In genomic region chr16:30700491-30700890, GRCh38 we compare ENCODE assay signal across 12 cellular contexts. TPM values are rescaled to one million over a fixed set of nuclear protein-coding genes. Genes with fewer than 3 reads are reported as not detected.
DNase-seq lines count a peak whose midpoint lies in the region; ATAC-seq, FAIRE-seq and TF ChIP-seq lines count a peak whose summit lies in the region.
"Had no signal": no experiment of that assay in that cellular context is flagged by ENCODE, and none has a peak within 500 bp of the region (broad histone marks: within the 10 kb centered on the region; RNA-seq: fewer than 3 reads in every experiment).

No MANE protein-coding gene starts in this region.

- H2AK5ac ChIP-seq in mesendoderm (ENCODE audit: low read length): no peak overlapping the region

- H3K79me2 ChIP-seq in HCT116 (ENCODE audit: insufficient read depth, low read length): peaks cover 57% of the 10 kb centered on the region
- peaks cover 48% of the 10 kb centered on the region for H3K79me2 ChIP-seq in astrocyte (ENCODE audit: insufficient read depth, low read length)
- H3K79me2 ChIP-seq in mesendoderm (ENCODE audit: control insufficient read depth, insufficient read depth, low read length): peaks cover 21% of the 10 kb centered on the region

- no peak overlapping the region for H3K56ac ChIP-seq in mesendoderm (ENCODE audit: low read length)

- POLR2A ChIA-PET in AG04450 (lab: Yijun Ruan, JAX) (no interaction called here), HCT116 (lab: Charles Lee) (no interaction called here), RWPE1 (lab: Yijun Ruan, JAX; ENCODE audit: low non-redundant PET) (no interaction called here)

- no peak overlapping the region for H3K4me3 ChIP-seq in AG04450 (ENCODE audit: low read depth, low read length)
- peak overlapping the region in 1 of 2 experiments; percentile 95; a peak in 1 of 4 replicates for H3K4me3 ChIP-seq in HCT116 (replicated peaks in 1 of 2; ENCODE audit: low read depth in 1 of 2, low read length in 2 of 2)
- H3K4me3 ChIP-seq in astrocyte (ENCODE audit: insufficient read depth, low read depth, low read length): peak overlapping the region; percentile 78
- no peak overlapping the region for H3K4me3 ChIP-seq in mesendoderm (ENCODE audit: low read length)

- H3K79me1 ChIP-seq in mesendoderm (ENCODE audit: low read length): peaks cover 8% of the 10 kb centered on the region

- no peaks in the 10 kb centered on the region; the same call in 1 of the 2 replicates for H3K9me3 ChIP-seq in AG04450 (ENCODE audit: control insufficient read depth, insufficient read depth, low read length)
- H3K9me3 ChIP-seq in HCT116 (ENCODE audit: control insufficient read depth in 1 of 2, insufficient read depth in 1 of 2, low read depth in 1 of 2, low read length in 2 of 2): no peaks in the 10 kb centered on the region
- no peaks in the 10 kb centered on the region for H3K9me3 ChIP-seq in astrocyte (ENCODE audit: insufficient read depth, low read depth, low read length)

- H3K4ac ChIP-seq in mesendoderm (ENCODE audit: low read depth, low read length): no peak overlapping the region

- H3K4me2 ChIP-seq in HCT116 (ENCODE audit: low read length) (peak overlapping the region; percentile 94), astrocyte (ENCODE audit: low read length) (peak overlapping the region; percentile 94), mesendoderm (ENCODE audit: low read length) (no peak overlapping the region)

- H3K27ac Mint-ChIP-seq in astrocyte (ENCODE audit: unreplicated experiment): peak overlapping the region; percentile 16

- no peak overlapping the region for H2BK5ac ChIP-seq in mesendoderm (ENCODE audit: low read length)

- no peak for TF ChIP-seq POLR2A in HCT116 (IDR thresholded peaks at IDR 0.05; ENCODE audit: borderline replicate concordance, extremely low read depth, insufficient read depth, insufficient read length)

- RAD21 ChIA-PET in HCT116 (lab: Charles Lee; ENCODE audit: low non-redundant PET in 1 of 2, low total read pairs in 2 of 2, uncharacterized antibody in 2 of 2, unreplicated experiment in 2 of 2): no interaction called here

- H3K36me3 Mint-ChIP-seq in astrocyte (ENCODE audit: low read depth, unreplicated experiment): peaks cover 7% of the 10 kb centered on the region

- peak overlapping the region; percentile 100 for H3K9ac ChIP-seq in HCT116 (ENCODE audit: low read length)
- peak overlapping the region; percentile 98 for H3K9ac ChIP-seq in astrocyte (ENCODE audit: low read length)
- H3K9ac ChIP-seq in mesendoderm (ENCODE audit: low read length): no peak overlapping the region

- H2AFZ ChIP-seq in HCT116 (ENCODE audit: low read depth, low read length, poor library complexity, severe bottlenecking) (no peak overlapping the region), astrocyte (ENCODE audit: low read depth, low read length) (no peak overlapping the region)

- H3K23ac ChIP-seq in mesendoderm (ENCODE audit: low read length): no peak overlapping the region

- no peak overlapping the region for H3K18ac ChIP-seq in mesendoderm (ENCODE audit: low read length)

- no peak for DNase-seq in AG04450 (ENCODE audit: low read depth, low spot score)
- no peak for DNase-seq in HCT116 (ENCODE audit: low read depth, low spot score)
- DNase-seq in astrocyte (ENCODE audit: low read depth): peak; percentile 63
- peak; percentile 36 for DNase-seq in mesendoderm
- no peak for DNase-seq in mucosa of gallbladder (ENCODE audit: low spot score)
- DNase-seq in GM13976 (ENCODE audit: low spot score): no peak
- DNase-seq in RWPE1 (ENCODE audit: low spot score): no peak
- DNase-seq: activated effector memory CD4-positive, alpha-beta T cell treated with anti-CD3 and anti-CD28 coated beads, Interleukin-2, amount 50 U/mL, for 16 hours; DMS153; effector CD4-positive, alpha-beta T cell; NCI-H510A treated with DMSO at 0.1 percent for 48 hours had no signal

- H3K27ac ChIP-seq in AG04450 (ENCODE audit: low read depth, low read length) (peak overlapping the region; percentile 11), HCT116 (ENCODE audit: low read depth, low read length) (peak overlapping the region; percentile 100; the same call in 1 of the 2 replicates), astrocyte (ENCODE audit: low read depth, low read length) (peak overlapping the region; percentile 71), mesendoderm (ENCODE audit: low read depth, low read length) (peak overlapping the region; percentile 12), RWPE1 (no peak overlapping the region)

- intact Hi-C loops in HCT116 (cut with micrococcal nuclease): no loop called here

- CTCF ChIA-PET in AG04450 (lab: Charles Lee): no interaction called here
- CTCF ChIA-PET in HCT116 (lab: Charles Lee): no interaction called here
- CTCF ChIA-PET in RWPE1 (lab: Yijun Ruan, JAX): no interaction called here

- H3K4me1 Mint-ChIP-seq in astrocyte (ENCODE audit: low read depth, unreplicated experiment): peaks cover 12% of the 10 kb centered on the region

- H3K9me3 Mint-ChIP-seq in astrocyte (ENCODE audit: unreplicated experiment): no peaks in the 10 kb centered on the region

- H3K36me3 ChIP-seq in HCT116 (ENCODE audit: control insufficient read depth in 1 of 2, insufficient read depth in 2 of 2, low read length in 2 of 2): peaks cover 27 to 41% of the 10 kb centered on the region in 2 experiments
- H3K36me3 ChIP-seq in astrocyte (ENCODE audit: insufficient read depth, low read length): peaks cover 28% of the 10 kb centered on the region
- peaks cover 5% of the 10 kb centered on the region for H3K36me3 ChIP-seq in mesendoderm (ENCODE audit: control insufficient read depth, insufficient read depth, low read length)

- ATAC-seq in HCT116 (no peak), HG02759 (IDR thresholded peaks at IDR 0.05; ENCODE audit: unreplicated experiment) (no peak)

- FAIRE-seq in astrocyte (lab: Jason Lieb, UNC): no peak

- TF ChIP-seq RAD21 in HCT116 (IDR thresholded peaks at IDR 0.05; ENCODE audit: low read depth): no peak

- no CpG with 5 or more reads among the region's 9 CpGs for WGBS in mesendoderm (ENCODE audit: extremely low coverage, insufficient coverage, low lambda C conversion rate)

- no peak overlapping the region for H4K8ac ChIP-seq in mesendoderm (ENCODE audit: low read depth, low read length)

- H3K4me3 Mint-ChIP-seq in astrocyte (ENCODE audit: unreplicated experiment): peak overlapping the region; percentile 28

- in situ Hi-C loops in GM13976 (cut with MboI; ENCODE audit: low sequenced_read_pairs, unreplicated experiment): no loop called here

- peaks cover 11 to 22% of the 10 kb centered on the region in 2 experiments for H3K4me1 ChIP-seq in HCT116 (ENCODE audit: control insufficient read depth in 1 of 2, insufficient read depth in 2 of 2, low read length in 2 of 2)
- H3K4me1 ChIP-seq in astrocyte (ENCODE audit: insufficient read depth, low read length): peaks cover 16% of the 10 kb centered on the region
- peaks cover 3% of the 10 kb centered on the region for H3K4me1 ChIP-seq in mesendoderm (ENCODE audit: control insufficient read depth, low read depth, low read length)

- no peak overlapping the region for H4K5ac ChIP-seq in mesendoderm (ENCODE audit: low read length)

- TF ChIP-seq CTCF in AG04450 (IDR thresholded peaks at IDR 0.05; ENCODE audit: low read depth, low read length) (no peak), HCT116 (IDR thresholded peaks at IDR 0.05 in 2 of 3, conservative IDR thresholded peaks at IDR 0.05 in 1 of 3; ENCODE audit: borderline replicate concordance in 1 of 3, insufficient read depth in 1 of 3, low read depth in 2 of 3, low read length in 2 of 3) (no peak), astrocyte (IDR thresholded peaks at IDR 0.05; ENCODE audit: insufficient read depth, low read depth, low read length) (no peak), GM13976 (IDR thresholded peaks at IDR 0.05; ENCODE audit: borderline replicate concordance, control extremely low read depth, extremely low read depth, insufficient read depth, missing control alignments) (no peak), RWPE1 (conservative IDR thresholded peaks at IDR 0.05; ENCODE audit: low read depth) (no peak)

- BruUV-seq in HCT116 (replicated peaks; lab: Mats Ljungman, UMichigan): no TSS peak

- no peak overlapping the region for H2BK15ac ChIP-seq in mesendoderm (replicated peaks; ENCODE audit: low read depth)

- H2BK120ac ChIP-seq in mesendoderm (ENCODE audit: low read depth, low read length): no peak overlapping the region

- H4K20me1 ChIP-seq in HCT116 (ENCODE audit: insufficient read depth) (no peaks in the 10 kb centered on the region), astrocyte (ENCODE audit: insufficient read depth, low read length) (peaks cover 41% of the 10 kb centered on the region)

- H3K27me3 Mint-ChIP-seq in astrocyte (ENCODE audit: low read depth, unreplicated experiment): no peaks in the 10 kb centered on the region

- no peaks in the 10 kb centered on the region for H3K27me3 ChIP-seq in AG04450 (ENCODE audit: control insufficient read depth, insufficient read depth, low read length)
- no peaks in the 10 kb centered on the region for H3K27me3 ChIP-seq in HCT116 (ENCODE audit: insufficient read depth, low read length)
- H3K27me3 ChIP-seq in astrocyte (ENCODE audit: insufficient read depth, low read length): no peaks in the 10 kb centered on the region
- no peaks in the 10 kb centered on the region for H3K27me3 ChIP-seq in mesendoderm (ENCODE audit: insufficient read depth, low read length, poor library complexity)

- no peaks in the 10 kb centered on the region for H3K9me2 ChIP-seq in HCT116 (ENCODE audit: insufficient read depth)

RNA-seq across cellular contexts. Expression of gene SRCAP, which starts 1.5 kb away (rescaled TPM):
- 3.1 and 5.8 TPM in 2 replicates for polyA plus RNA-seq in AG04450 (2011; rRNA removed)
- polyA minus RNA-seq in AG04450 (2011; rRNA and poly(A)+ RNA removed): 12.3 and 17.1 TPM in 2 replicates
- 59.6 TPM for total RNA-seq in HCT116 (2021; ENCODE audit: unreplicated experiment)
- polyA plus RNA-seq in HCT116 (2012): 21.9 and 22.7 TPM in 2 replicates
- 48.2 and 50.4 TPM in 2 replicates for total RNA-seq in astrocyte
- 29.1 TPM for polyA plus RNA-seq in mesendoderm (2013, experiment 1 of 2)
- 25.0 TPM for polyA plus RNA-seq in mesendoderm (2013, experiment 2 of 2)
- 89.5 TPM for total RNA-seq in mucosa of gallbladder

RNA-seq across cellular contexts. Expression of gene FBRS, which starts 42.3 kb away (rescaled TPM):
- polyA plus RNA-seq in AG04450 (2011; rRNA removed): 5.0 and 9.0 TPM in 2 replicates
- polyA minus RNA-seq in AG04450 (2011; rRNA and poly(A)+ RNA removed): 13.2 and 18.5 TPM in 2 replicates
- total RNA-seq in HCT116 (2021; ENCODE audit: unreplicated experiment): 65.3 TPM
- 37.2 and 42.7 TPM in 2 replicates for polyA plus RNA-seq in HCT116 (2012)
- total RNA-seq in astrocyte: 69.3 and 75.0 TPM in 2 replicates
- 8.8 TPM for polyA plus RNA-seq in mesendoderm (2013, experiment 1 of 2)
- polyA plus RNA-seq in mesendoderm (2013, experiment 2 of 2): 8.3 TPM
- total RNA-seq in mucosa of gallbladder: 84.9 TPM

RNA-seq across cellular contexts. Expression of gene PHKG2, which starts 47.7 kb away (rescaled TPM):
- polyA plus RNA-seq in AG04450 (2011; rRNA removed): 21.7 and 26.0 TPM in 2 replicates
- polyA minus RNA-seq in AG04450 (2011; rRNA and poly(A)+ RNA removed): 18.6 and 28.5 TPM in 2 replicates
- 32.6 TPM for total RNA-seq in HCT116 (2021; ENCODE audit: unreplicated experiment)
- polyA plus RNA-seq in HCT116 (2012): 26.1 and 28.6 TPM in 2 replicates
- total RNA-seq in astrocyte: 31.1 and 34.2 TPM in 2 replicates
- polyA plus RNA-seq in mesendoderm (2013, experiment 1 of 2): 24.5 TPM
- polyA plus RNA-seq in mesendoderm (2013, experiment 2 of 2): 24.1 TPM
- 39.2 TPM for total RNA-seq in mucosa of gallbladder

RNA-seq across cellular contexts. Expression of gene PRR14, which starts 49.7 kb away (rescaled TPM):
- polyA plus RNA-seq in AG04450 (2011; rRNA removed): 4.9 and 6.9 TPM in 2 replicates
- 3.7 and 3.8 TPM in 2 replicates for polyA minus RNA-seq in AG04450 (2011; rRNA and poly(A)+ RNA removed)
- total RNA-seq in HCT116 (2021; ENCODE audit: unreplicated experiment) (56.2 TPM), astrocyte (27.3 and 32.1 TPM in 2 replicates), mucosa of gallbladder (68.9 TPM)
- polyA plus RNA-seq in HCT116 (2012): 28.8 and 39.7 TPM in 2 replicates
- 11.4 TPM for polyA plus RNA-seq in mesendoderm (2013, experiment 1 of 2)
- 10.6 TPM for polyA plus RNA-seq in mesendoderm (2013, experiment 2 of 2)

Comparison
In these comparisons a context has a peak if more than half of its experiments do, and no peak if none do; other contexts are left out.
1. DNase-seq: peak in astrocyte (single experiment) and mesendoderm (single experiment); none in AG04450 (single experiment), HCT116 (single experiment), mucosa of gallbladder (single experiment), GM13976 (single experiment) and RWPE1 (single experiment).